12 cellular contexts compared by ENCODE assay signal in genomic region chr10:49183596-49184542, GRCh38. TPM values are rescaled to one million over a fixed set of nuclear protein-coding genes. Genes with fewer than 3 reads are reported as not detected.
DNase-seq lines count a peak whose midpoint lies in the region; ATAC-seq and TF ChIP-seq lines count a peak whose summit lies in the region.
"Had no signal": no experiment of that assay in that cellular context is flagged by ENCODE, and none has a peak within 500 bp of the region (broad histone marks: within the 10 kb centered on the region; RNA-seq: fewer than 3 reads in every experiment).

No MANE protein-coding gene starts in this region.

- no peak overlapping the region for H2AFZ ChIP-seq in MM.1S (ENCODE audit: low read length)
- H2AFZ ChIP-seq in smooth muscle cell (ENCODE audit: low read depth), result no peak overlapping the region

- peak overlapping the region; percentile 69 for H3K4me3 Mint-ChIP-seq in stimulated activated naive CD8-positive, alpha-beta T cell treated with anti-CD3 and anti-CD28 coated beads, Interleukin-15, Interleukin-2, amounts not matched to agents 100 ng/mL and 50 ng/mL, for 24 hours

- WGBS in heart right ventricle, 2 donors, result 44 to 70% methylated on average over 5 of the region's 5 CpGs
- WGBS in smooth muscle cell (ENCODE audit: low lambda C conversion rate), result 85% methylated on average over 5 of the region's 5 CpGs

- H3K4me3 ChIP-seq in right atrium auricular region (no peak overlapping the region), heart right ventricle (peak overlapping the region in 5 of 10 donors; percentile 1 to 26 (median 10)), MM.1S (ENCODE audit: low read length) (no peak overlapping the region), smooth muscle cell (no peak overlapping the region)
- H3K4me3 ChIP-seq: thyroid gland had no signal

- H3K9me2 ChIP-seq in MM.1S (replicated peaks; ENCODE audit: insufficient read depth, low read length), result no peaks in the 10 kb centered on the region

- H3K4me1 ChIP-seq in right atrium auricular region, result peaks cover 0 to 35% of the 10 kb centered on the region in 2 donors
- H3K4me1 ChIP-seq in heart right ventricle, result peaks cover 7 to 86% (median 54%) of the 10 kb centered on the region in 9 donors
- peaks cover 6% of the 10 kb centered on the region for H3K4me1 ChIP-seq in MM.1S (ENCODE audit: low read length)
- H3K4me1 ChIP-seq in smooth muscle cell (ENCODE audit: low read depth), result no peaks in the 10 kb centered on the region

- H3K36me3 ChIP-seq in right atrium auricular region, result no peaks in the 10 kb centered on the region
- H3K36me3 ChIP-seq in heart right ventricle, result no peaks in the 10 kb centered on the region
- no peaks in the 10 kb centered on the region for H3K36me3 ChIP-seq in MM.1S (replicated peaks; ENCODE audit: insufficient read depth, low read length)
- H3K36me3 ChIP-seq in smooth muscle cell (ENCODE audit: low read depth), result no peaks in the 10 kb centered on the region
- H3K36me3 ChIP-seq: thyroid gland had no signal

- peaks cover 68% of the 10 kb centered on the region for H3K4me1 Mint-ChIP-seq in stimulated activated naive CD8-positive, alpha-beta T cell treated with anti-CD3 and anti-CD28 coated beads, Interleukin-15, Interleukin-2, amounts not matched to agents 100 ng/mL and 50 ng/mL, for 24 hours (ENCODE audit: low read depth)

- H3F3A ChIP-seq in MM.1S (ENCODE audit: insufficient read depth, low read length) (no peaks in the 10 kb centered on the region), smooth muscle cell (ENCODE audit: low read depth) (no peaks in the 10 kb centered on the region)

- intact Hi-C loops in heart right ventricle (cut with DNase I), result loop anchor here in 3 of 10 donors (10.0 kb wide), 1 partner anchor 111 kb away; the partner anchor contains the start of gene C10orf71 (in 3 of the 3)

- H4K20me1 ChIP-seq in MM.1S (ENCODE audit: insufficient read depth, low read length) (no peaks in the 10 kb centered on the region), smooth muscle cell (ENCODE audit: low read depth) (no peaks in the 10 kb centered on the region)

- no peaks in the 10 kb centered on the region for H3K9me3 Mint-ChIP-seq in stimulated activated naive CD8-positive, alpha-beta T cell treated with anti-CD3 and anti-CD28 coated beads, Interleukin-15, Interleukin-2, amounts not matched to agents 100 ng/mL and 50 ng/mL, for 24 hours

- H3K27ac Mint-ChIP-seq in stimulated activated naive CD8-positive, alpha-beta T cell treated with anti-CD3 and anti-CD28 coated beads, Interleukin-15, Interleukin-2, amounts not matched to agents 100 ng/mL and 50 ng/mL, for 24 hours, result peak overlapping the region; percentile 84

- H3K27ac ChIP-seq in right atrium auricular region (no peak overlapping the region), heart right ventricle (peak overlapping the region in 4 of 10 donors; percentile 30 to 63 (median 58)), MM.1S (ENCODE audit: low read length) (no peak overlapping the region), smooth muscle cell (ENCODE audit: low read depth) (no peak overlapping the region)
- H3K27ac ChIP-seq: thyroid gland had no signal

- no peak for TF ChIP-seq CTCF in right atrium auricular region (IDR thresholded peaks at IDR 0.05)
- no peak for TF ChIP-seq CTCF in heart right ventricle (IDR thresholded peaks at IDR 0.05)
- TF ChIP-seq CTCF in MM.1S (IDR thresholded peaks at IDR 0.05; ENCODE audit: low read length), result no peak
- TF ChIP-seq CTCF in smooth muscle cell (IDR thresholded peaks at IDR 0.05; ENCODE audit: borderline replicate concordance, insufficient read depth, poor library complexity, severe bottlenecking), result no peak

- DNase-seq in right atrium auricular region (ENCODE audit: low spot score), result peak; percentile 51
- DNase-seq in heart right ventricle, result no peak
- peak; percentile 92 for DNase-seq in OCI-M1 (lab: John Stamatoyannopoulos, UW)
- DNase-seq in dermis blood vessel endothelial cell, result peak; percentile 47
- no peak for DNase-seq in MM.1S
- no peak for DNase-seq in smooth muscle cell (lab: John Stamatoyannopoulos, UW; ENCODE audit: unreplicated experiment)
- DNase-seq: NCI-H1417; stimulated activated CD4-positive, alpha-beta T cell treated with anti-CD3 and anti-CD28 coated beads, Interleukin-12 subunit alpha, Interleukin-12 subunit beta, amount 100 ng/mL, for 4 hours; thyroid gland had no signal

- no peaks in the 10 kb centered on the region for H3K36me3 Mint-ChIP-seq in stimulated activated naive CD8-positive, alpha-beta T cell treated with anti-CD3 and anti-CD28 coated beads, Interleukin-15, Interleukin-2, amounts not matched to agents 100 ng/mL and 50 ng/mL, for 24 hours (ENCODE audit: low read depth)

- ATAC-seq in heart right ventricle (no peak), HG02623 (IDR thresholded peaks at IDR 0.05; ENCODE audit: unreplicated experiment) (no peak)

- H3K79me2 ChIP-seq in MM.1S (ENCODE audit: low read length) (no peaks in the 10 kb centered on the region), smooth muscle cell (ENCODE audit: low read depth) (no peaks in the 10 kb centered on the region)

- peaks cover 20% of the 10 kb centered on the region for H3K27me3 Mint-ChIP-seq in stimulated activated naive CD8-positive, alpha-beta T cell treated with anti-CD3 and anti-CD28 coated beads, Interleukin-15, Interleukin-2, amounts not matched to agents 100 ng/mL and 50 ng/mL, for 24 hours

- H3K9me3 ChIP-seq in right atrium auricular region (no peaks in the 10 kb centered on the region), heart right ventricle (no peaks in the 10 kb centered on the region), MM.1S (replicated peaks; ENCODE audit: insufficient read depth, low read length) (no peaks in the 10 kb centered on the region), smooth muscle cell (replicated peaks; ENCODE audit: low read depth) (no peaks in the 10 kb centered on the region)
- H3K9me3 ChIP-seq: thyroid gland had no signal

- H3K9ac ChIP-seq in MM.1S (ENCODE audit: low read length), result no peak overlapping the region
- no peak overlapping the region for H3K9ac ChIP-seq in smooth muscle cell (ENCODE audit: low read depth)

- H3K4me2 ChIP-seq in MM.1S (ENCODE audit: low read depth, low read length) (no peak overlapping the region), smooth muscle cell (no peak overlapping the region)

- no peaks in the 10 kb centered on the region for H3K27me3 ChIP-seq in right atrium auricular region
- no peaks in the 10 kb centered on the region for H3K27me3 ChIP-seq in heart right ventricle
- H3K27me3 ChIP-seq in MM.1S (replicated peaks; ENCODE audit: insufficient read depth, low read length), result no peaks in the 10 kb centered on the region
- peaks cover 4% of the 10 kb centered on the region for H3K27me3 ChIP-seq in smooth muscle cell (ENCODE audit: low read depth)
- H3K27me3 ChIP-seq: thyroid gland had no signal

RNA-seq across cellular contexts. Expression of gene TMEM273, which starts 4.3 kb away (rescaled TPM):
- 10 to 100 TPM; 14.3 to 14.8 TPM for total RNA-seq in right atrium auricular region
- 10 to 100 TPM; 10.9 to 27.3 (median 18.6) TPM for total RNA-seq in heart right ventricle
- polyA plus RNA-seq in heart right ventricle, result 10 to 100 TPM; 17.4 to 28.5 TPM
- 16.2 and 49.9 TPM in 2 replicates for total RNA-seq in dermis blood vessel endothelial cell
- 0.09 TPM in 1 of 2 replicates, not detected in the other for total RNA-seq in smooth muscle cell
- polyA plus RNA-seq in smooth muscle cell, result not detected in 2 replicates
- total RNA-seq: H1 had no signal
- polyA plus RNA-seq: H1 had no signal

RNA-seq across cellular contexts. Expression of gene FAM170B, which starts 50.0 kb away (rescaled TPM):
- total RNA-seq in right atrium auricular region, result not detected
- not detected for total RNA-seq in heart right ventricle
- not detected for polyA plus RNA-seq in heart right ventricle
- total RNA-seq in dermis blood vessel endothelial cell, result not detected in 2 replicates
- total RNA-seq in smooth muscle cell, result not detected in 2 replicates
- polyA plus RNA-seq in smooth muscle cell, result not detected in 2 replicates
- total RNA-seq: H1, thyroid gland had no signal
- polyA plus RNA-seq: H1 had no signal

Comparison
In these comparisons a context has a peak if more than half of its experiments do, and no peak if none do; other contexts are left out.
1. DNase-seq: peak in right atrium auricular region (single experiment), OCI-M1 (single experiment) and dermis blood vessel endothelial cell (single experiment); none in heart right ventricle (0 of 2), MM.1S (single experiment) and smooth muscle cell (single experiment).
2. RNA of gene TMEM273, which starts 4.3 kb away (total RNA-seq): 16.2 to 49.9 TPM in dermis blood vessel endothelial cell, 10.9 to 27.3 TPM in heart right ventricle and 14.3 to 14.8 TPM in right atrium auricular region; 0.09 TPM in smooth muscle cell; every median in the first group is over 10 times any median in the second.